ENCODE assay signal across 8 cellular contexts in the genomic region with DNA sequence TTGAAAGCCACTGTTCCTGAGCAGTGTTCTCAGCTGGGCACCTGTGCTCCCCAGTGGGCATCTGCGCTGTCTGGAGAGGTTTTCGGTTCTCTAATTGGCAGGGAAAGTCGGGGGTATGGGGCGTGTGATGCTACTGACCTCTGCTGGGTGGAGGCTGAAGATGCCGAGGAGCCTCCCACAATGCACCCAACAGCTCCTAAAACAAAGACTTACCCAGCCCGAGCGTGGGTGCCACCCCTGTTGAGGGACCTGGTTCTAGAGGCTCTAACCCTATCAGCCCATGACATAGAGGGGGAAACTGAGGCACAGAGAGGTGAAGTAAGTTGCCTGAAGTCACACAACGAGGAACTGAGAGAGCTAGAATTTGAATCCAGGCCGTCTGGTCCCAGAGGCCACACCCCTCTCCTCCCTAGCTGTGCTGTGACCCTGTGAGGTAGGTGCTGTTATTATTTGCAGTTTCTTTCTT. TPM values are rescaled to one million over a fixed set of nuclear protein-coding genes. Genes with fewer than 3 reads are reported as not detected.
DNase-seq lines count a peak whose midpoint lies in the region; ATAC-seq and TF ChIP-seq lines count a peak whose summit lies in the region.

No MANE protein-coding gene starts in this region.

- H3K79me2 ChIP-seq in KMS-11 (ENCODE audit: insufficient read depth, low read depth), result no peaks in the 10 kb centered on the region

- H3K27me3 ChIP-seq in KMS-11 (ENCODE audit: insufficient read depth, low read depth) (peaks cover 28% of the 10 kb centered on the region), kidney epithelial cell (ENCODE audit: control insufficient read depth, insufficient read depth, low read length) (no peaks in the 10 kb centered on the region)

- no peak overlapping the region for H3K27ac ChIP-seq in KMS-11

- no peaks in the 10 kb centered on the region for H3K36me3 ChIP-seq in KMS-11 (ENCODE audit: insufficient read depth)
- H3K36me3 ChIP-seq in kidney epithelial cell (ENCODE audit: control insufficient read depth, insufficient read depth, low read length), result no peaks in the 10 kb centered on the region

- H4K20me1 ChIP-seq in KMS-11 (ENCODE audit: insufficient read depth), result no peaks in the 10 kb centered on the region

- TF ChIP-seq POLR2A in Raji (IDR thresholded peaks at IDR 0.05; ENCODE audit: insufficient read depth, low read depth, low read length), result 0 out of 2 replicates have a peak, but pooled peaks have one; percentile 28

- H3K9ac ChIP-seq in KMS-11, result no peak overlapping the region

- DNase-seq in activated gamma-delta T cell treated with Interleukin-2 at 50 U/mL for 16 hours (peak; percentile 48), activated gamma-delta T cell (lab: John Stamatoyannopoulos, UW) (no peak), amniotic epithelial cell (ENCODE audit: low read depth) (peak; percentile 42), kidney epithelial cell (ENCODE audit: low read depth) (no peak)

- peak overlapping the region; percentile 50 for H2AFZ ChIP-seq in KMS-11 (ENCODE audit: low read depth)

- H3K4me3 ChIP-seq in KMS-11 (IDR thresholded peaks at IDR 0.05; ENCODE audit: insufficient read depth, low read depth, low read length), result no peak overlapping the region
- H3K4me3 ChIP-seq in kidney epithelial cell (ENCODE audit: low read depth, low read length), result no peak overlapping the region

- peak overlapping the region; percentile 34; the same call in 1 of the 2 replicates for H3K4me2 ChIP-seq in KMS-11

- no peak for ATAC-seq in HG03342 (IDR thresholded peaks at IDR 0.05; ENCODE audit: unreplicated experiment)
- ATAC-seq in GM18498 (IDR thresholded peaks at IDR 0.05; ENCODE audit: unreplicated experiment), result no peak

- TF ChIP-seq CTCF in KMS-11 (conservative IDR thresholded peaks at IDR 0.05; ENCODE audit: low read depth, low read length) (peak; percentile 63), kidney epithelial cell (IDR thresholded peaks at IDR 0.05; ENCODE audit: insufficient read depth, low read length, poor library complexity, severe bottlenecking) (peak; percentile 59)

- peaks cover 6% of the 10 kb centered on the region for H3K4me1 ChIP-seq in KMS-11 (ENCODE audit: low read depth, poor library complexity, severe bottlenecking)

RNA-seq across cellular contexts. Expression of gene SPACA4, which starts 2.3 kb away (rescaled TPM):
- total RNA-seq in kidney epithelial cell, result not detected in 2 replicates

RNA-seq across cellular contexts. Expression of gene FAM83E, which starts 6.0 kb away (rescaled TPM):
- total RNA-seq in kidney epithelial cell, result 0.25 and 2.3 TPM in 2 replicates

RNA-seq across cellular contexts. Expression of gene RPL18, which starts 10.1 kb away (rescaled TPM):
- 2,979 and 3,293 TPM in 2 replicates for total RNA-seq in kidney epithelial cell

RNA-seq across cellular contexts. Expression of gene SPHK2, which starts 10.5 kb away (rescaled TPM):
- 27.9 and 30.3 TPM in 2 replicates for total RNA-seq in kidney epithelial cell

RNA-seq across cellular contexts. Expression of gene DBP, which starts 28.3 kb away (rescaled TPM):
- total RNA-seq in kidney epithelial cell, result 1.6 and 3.4 TPM in 2 replicates

Comparison
In these comparisons a context has a peak if more than half of its experiments do, and no peak if none do; other contexts are left out.
1. DNase-seq: peak in activated gamma-delta T cell treated with Interleukin-2 at 50 U/mL for 16 hours (single experiment) and amniotic epithelial cell (single experiment); none in activated gamma-delta T cell (single experiment) and kidney epithelial cell (single experiment).